Comparison of ENCODE assay signal across 24 cellular contexts in genomic region chr11:76841923-76842452, GRCh38. TPM values are rescaled to one million over a fixed set of nuclear protein-coding genes. Genes with fewer than 3 reads are reported as not detected.
DNase-seq lines count a peak whose midpoint lies in the region; ATAC-seq and TF ChIP-seq lines count a peak whose summit lies in the region.
"Had no signal": no experiment of that assay in that cellular context is flagged by ENCODE, and none has a peak within 500 bp of the region (broad histone marks: within the 10 kb centered on the region; RNA-seq: fewer than 3 reads in every experiment).

No MANE protein-coding gene starts in this region.

- H3K9me3 ChIP-seq in right lobe of liver, result no peaks in the 10 kb centered on the region
- H3K9me3 ChIP-seq: BLaER1, SJCRH30 had no signal

- peaks cover 13% of the 10 kb centered on the region for H3K4me1 Mint-ChIP-seq in WTC11
- H3K4me1 Mint-ChIP-seq: CD4-positive, CD25-positive, alpha-beta regulatory T cell had no signal

- peaks cover 0 to 24% (median 6%) of the 10 kb centered on the region in 4 donors for H3K4me1 ChIP-seq in right lobe of liver
- H3K4me1 ChIP-seq: BLaER1, SJCRH30 had no signal

- CTCF ChIA-PET in WTC11 (lab: Charles Lee), result interaction anchor here (1.0 to 2.6 kb wide), 6 partner anchors 34 to 120 kb away, joined by 3 to 13 read pairs (median 4); no protein-coding TSS in a partner anchor

- H3K4me3 Mint-ChIP-seq in WTC11, result no peak overlapping the region
- H3K4me3 Mint-ChIP-seq: CD4-positive, CD25-positive, alpha-beta regulatory T cell had no signal

- TF ChIP-seq CTCF in WTC11 (IDR thresholded peaks at IDR 0.05) (no peak), right lobe of liver (IDR thresholded peaks at IDR 0.05) (no peak)

- DNase-seq in DMS79 (lab: John Stamatoyannopoulos, UW), result peak; percentile 84
- DNase-seq in H7, result peak; percentile 29
- DNase-seq in WTC11 (ENCODE audit: low spot score), result no peak
- DNase-seq in right lobe of liver, result no peak
- no peak for DNase-seq in superior temporal gyrus (ENCODE audit: extremely low spot score)
- DNase-seq in activated gamma-delta T cell (lab: John Stamatoyannopoulos, UW), result no peak
- DNase-seq: CD4-positive, CD25-positive, alpha-beta regulatory T cell; DMS53; EL; GDM1; KG1; MM.1S; NCI-H1694; NCI-H2029 treated with DMSO at 0.1 percent for 48 hours; NCI-H2171 treated with DMSO at 0.1 percent for 48 hours; NCI-H524 treated with DMSO at 0.1 percent for 48 hours; NCI-H774; PC-9; SJCRH30 had no signal

- H3K27ac Mint-ChIP-seq in WTC11, result no peak overlapping the region

- peaks cover 10% of the 10 kb centered on the region for H3K9me3 Mint-ChIP-seq in WTC11

- H3K27me3 Mint-ChIP-seq in WTC11 (ENCODE audit: low read depth), result peaks cover 3% of the 10 kb centered on the region; the same call in 1 of the 2 replicates

- H3K27me3 ChIP-seq in H7 (ENCODE audit: control insufficient read depth, insufficient read depth, low read length) (no peaks in the 10 kb centered on the region), right lobe of liver (no peaks in the 10 kb centered on the region)
- H3K27me3 ChIP-seq: BLaER1, SJCRH30 had no signal

- H3K4me3 ChIP-seq in H7 (ENCODE audit: insufficient read depth, low read depth, low read length), result no peak overlapping the region
- no peak overlapping the region for H3K4me3 ChIP-seq in right lobe of liver
- H3K4me3 ChIP-seq: BLaER1, GM12878, PC-9, SJCRH30 had no signal

- no peaks in the 10 kb centered on the region for H3K36me3 ChIP-seq in H7 (replicated peaks; ENCODE audit: control insufficient read depth, insufficient read depth, low read length)
- H3K36me3 ChIP-seq in right lobe of liver, result no peaks in the 10 kb centered on the region
- H3K36me3 ChIP-seq: BLaER1, SJCRH30 had no signal

- no peak overlapping the region for H3K27ac ChIP-seq in right lobe of liver
- H3K27ac ChIP-seq: BLaER1, PC-9, SJCRH30 had no signal

- no peak for TF ChIP-seq POLR2A in right lobe of liver (IDR thresholded peaks at IDR 0.05)

- intact Hi-C loops in right lobe of liver (cut with DNase I), result no loop called here

- no peaks in the 10 kb centered on the region for H3K36me3 Mint-ChIP-seq in WTC11
- H3K36me3 Mint-ChIP-seq: CD4-positive, CD25-positive, alpha-beta regulatory T cell had no signal

- ATAC-seq in WTC11 (peak; percentile 19; the same call in 1 of the 2 replicates), right lobe of liver (peak; percentile 36 to 69 (median 62)), HG03457 (IDR thresholded peaks at IDR 0.05; ENCODE audit: unreplicated experiment) (no peak)
- ATAC-seq: GM12878, Right ventricle myocardium inferior, SK-N-SH treated with all-trans-retinoic acid at 6 μM for 48 hours had no signal

- POLR2A ChIA-PET in WTC11 (lab: Charles Lee), result no interaction called here

- WGBS in right lobe of liver (ENCODE audit: insufficient coverage, low coverage, low lambda C conversion rate, missing lambda C conversion rate), result 42% methylated on average over 4 of the region's 4 CpGs

TF ChIP-seq in WTC11, 78 proteins besides CTCF, POLR2A, EP300 and RAD21 (continues in another document):
- no peak for TF ChIP-seq ZNF263 (CRISPR knock-in tag; IDR thresholded peaks at IDR 0.05; ENCODE audit: low read depth)
- no peak for TF ChIP-seq E2F1 (CRISPR knock-in tag; IDR thresholded peaks at IDR 0.05)
- no peak for TF ChIP-seq OVOL2 (CRISPR knock-in tag; IDR thresholded peaks at IDR 0.05; ENCODE audit: borderline replicate concordance)
- no peak for TF ChIP-seq PRRX2 (CRISPR knock-in tag; IDR thresholded peaks at IDR 0.05)
- no peak for TF ChIP-seq ZNF138 (CRISPR knock-in tag; conservative IDR thresholded peaks at IDR 0.05)
- TF ChIP-seq GTF2I (CRISPR knock-in tag; conservative IDR thresholded peaks at IDR 0.05), result no peak
- no peak for TF ChIP-seq FOXK1 (CRISPR knock-in tag; IDR thresholded peaks at IDR 0.05)
- TF ChIP-seq MYBL2 (CRISPR knock-in tag; IDR thresholded peaks at IDR 0.05), result no peak
- TF ChIP-seq MAX (CRISPR knock-in tag; IDR thresholded peaks at IDR 0.05), result no peak
- no peak for TF ChIP-seq GABPB1 (CRISPR knock-in tag; IDR thresholded peaks at IDR 0.05)
- TF ChIP-seq HMGXB4 (CRISPR knock-in tag; IDR thresholded peaks at IDR 0.05), result no peak
- no peak for TF ChIP-seq MXD4 (CRISPR knock-in tag; IDR thresholded peaks at IDR 0.05; ENCODE audit: borderline replicate concordance)
- no peak for TF ChIP-seq TCF7 (CRISPR knock-in tag; IDR thresholded peaks at IDR 0.05; ENCODE audit: low read depth)
- no peak for TF ChIP-seq FOXP4 (CRISPR knock-in tag; IDR thresholded peaks at IDR 0.05)
- no peak for TF ChIP-seq ELF4 (CRISPR knock-in tag; IDR thresholded peaks at IDR 0.05; ENCODE audit: low read depth)
- no peak for TF ChIP-seq ZNF425 (CRISPR knock-in tag; conservative IDR thresholded peaks at IDR 0.05)

RNA-seq across cellular contexts. Expression of gene ACER3, which starts 18.7 kb away (rescaled TPM):
- total RNA-seq in H7 (2014; rRNA removed; shearing (Covaris generic)), result 6.3 and 8.1 TPM in 2 replicates
- total RNA-seq in WTC11 (2021) (12.3 to 13.7 TPM (median 12.8 TPM) in 3 replicates), right lobe of liver (10 to 100 TPM in 2 of 6 experiments, 1 to 10 TPM in 4; 5.1 to 11.6 (median 7.3) TPM)

RNA-seq across cellular contexts. Expression of gene TSKU, which starts 58.8 kb away (rescaled TPM):
- total RNA-seq in H7 (2014; rRNA removed; shearing (Covaris generic)), result 53.3 and 68.8 TPM in 2 replicates
- total RNA-seq in WTC11 (2021), result 24.0 to 30.3 TPM (median 24.4 TPM) in 3 replicates
- total RNA-seq in right lobe of liver, result 1,000 to 10,000 TPM in 1 of 6 experiments, 100 to 1,000 TPM in 4, 10 to 100 TPM in 1; 66.1 to 1,026 (median 278) TPM
- total RNA-seq: CD4-positive, CD25-positive, alpha-beta regulatory T cell had no signal

Comparison
In these comparisons a context has a peak if more than half of its experiments do, and no peak if none do; other contexts are left out.
1. DNase-seq: peak in DMS79 (single experiment) and H7 (single experiment); none in WTC11 (single experiment), right lobe of liver (0 of 3), superior temporal gyrus (single experiment) and activated gamma-delta T cell (single experiment).